In genomic region chr2:84931384-84931821, GRCh38 we compare ENCODE assay signal across 1 cellular context.
A peak's percentile ranks its signal among the peaks of the same experiment; 100 is the strongest.
TF ChIP-seq lines count a peak whose summit lies in the region.

No MANE protein-coding gene starts in this region.

TF ChIP-seq in GM12878, 131 proteins besides CTCF, POLR2A, EP300 and RAD21 (continues in another document):
- TF ChIP-seq MLLT1 (IDR thresholded peaks at IDR 0.05) (no peak), SPI1 (IDR thresholded peaks at IDR 0.05; ENCODE audit: borderline replicate concordance, insufficient read depth, low read depth, low read length) (no peak), ZBED1 (IDR thresholded peaks at IDR 0.05; ENCODE audit: borderline replicate concordance) (peak; percentile 75; the same call in 1 of the 2 replicates), SUZ12 (IDR thresholded peaks at IDR 0.05; ENCODE audit: unreplicated experiment) (no peak), NRF1 (conservative IDR thresholded peaks at IDR 0.05; ENCODE audit: low read depth, low read length) (no peak), YBX1 (IDR thresholded peaks at IDR 0.05) (no peak), YY1 (IDR thresholded peaks at IDR 0.05; ENCODE audit: low read depth, low read length) (0 out of 2 replicates have a peak, but pooled peaks have one; percentile 18), SKIL (IDR thresholded peaks at IDR 0.05; ENCODE audit: low read depth, poor library complexity, severe bottlenecking) (peak; percentile 56), TARDBP (IDR thresholded peaks at IDR 0.05; ENCODE audit: borderline replicate concordance) (no peak), GATAD2B (conservative IDR thresholded peaks at IDR 0.05; ENCODE audit: low read depth) (peak; percentile 49; the same call in 1 of the 2 replicates), ATF7 (IDR thresholded peaks at IDR 0.05; ENCODE audit: low read depth) (peak; percentile 57; the same call in 1 of the 2 replicates), NR2C2 (IDR thresholded peaks at IDR 0.05; ENCODE audit: borderline replicate concordance, control insufficient read depth, insufficient read length, low read depth) (no peak), RCOR1 (conservative IDR thresholded peaks at IDR 0.05; ENCODE audit: low read depth, low read length) (no peak), RBBP5 (conservative IDR thresholded peaks at IDR 0.05) (no peak), IKZF1 (conservative IDR thresholded peaks at IDR 0.05) (peak; percentile 79), SMARCA5 (IDR thresholded peaks at IDR 0.05) (no peak), CREM (IDR thresholded peaks at IDR 0.05; ENCODE audit: low read depth) (peak; percentile 46; the same call in 1 of the 2 replicates), SP1 (IDR thresholded peaks at IDR 0.05; ENCODE audit: low read depth, low read length) (no peak), ZNF687 (IDR thresholded peaks at IDR 0.05) (peak; percentile 66; the same call in 1 of the 2 replicates), HDAC2 (IDR thresholded peaks at IDR 0.05) (no peak), ZBTB33 (IDR thresholded peaks at IDR 0.05) (no peak), ELK1 (IDR thresholded peaks at IDR 0.05; ENCODE audit: low read depth, low read length) (no peak), BCL11A (IDR thresholded peaks at IDR 0.05; ENCODE audit: low read depth, low read length) (no peak), IKZF2 (IDR thresholded peaks at IDR 0.05) (peak; percentile 71 to 76; a peak in 3 of 4 replicates), MTA2 (IDR thresholded peaks at IDR 0.05; ENCODE audit: low read depth) (peak; percentile 79), BACH1 (IDR thresholded peaks at IDR 0.05; ENCODE audit: borderline replicate concordance) (no peak), HDGF (IDR thresholded peaks at IDR 0.05) (no peak), NR2F1 (conservative IDR thresholded peaks at IDR 0.05) (no peak), JUNB (IDR thresholded peaks at IDR 0.05) (peak; percentile 55; the same call in 1 of the 2 replicates)
- TF ChIP-seq, protein P1, sequence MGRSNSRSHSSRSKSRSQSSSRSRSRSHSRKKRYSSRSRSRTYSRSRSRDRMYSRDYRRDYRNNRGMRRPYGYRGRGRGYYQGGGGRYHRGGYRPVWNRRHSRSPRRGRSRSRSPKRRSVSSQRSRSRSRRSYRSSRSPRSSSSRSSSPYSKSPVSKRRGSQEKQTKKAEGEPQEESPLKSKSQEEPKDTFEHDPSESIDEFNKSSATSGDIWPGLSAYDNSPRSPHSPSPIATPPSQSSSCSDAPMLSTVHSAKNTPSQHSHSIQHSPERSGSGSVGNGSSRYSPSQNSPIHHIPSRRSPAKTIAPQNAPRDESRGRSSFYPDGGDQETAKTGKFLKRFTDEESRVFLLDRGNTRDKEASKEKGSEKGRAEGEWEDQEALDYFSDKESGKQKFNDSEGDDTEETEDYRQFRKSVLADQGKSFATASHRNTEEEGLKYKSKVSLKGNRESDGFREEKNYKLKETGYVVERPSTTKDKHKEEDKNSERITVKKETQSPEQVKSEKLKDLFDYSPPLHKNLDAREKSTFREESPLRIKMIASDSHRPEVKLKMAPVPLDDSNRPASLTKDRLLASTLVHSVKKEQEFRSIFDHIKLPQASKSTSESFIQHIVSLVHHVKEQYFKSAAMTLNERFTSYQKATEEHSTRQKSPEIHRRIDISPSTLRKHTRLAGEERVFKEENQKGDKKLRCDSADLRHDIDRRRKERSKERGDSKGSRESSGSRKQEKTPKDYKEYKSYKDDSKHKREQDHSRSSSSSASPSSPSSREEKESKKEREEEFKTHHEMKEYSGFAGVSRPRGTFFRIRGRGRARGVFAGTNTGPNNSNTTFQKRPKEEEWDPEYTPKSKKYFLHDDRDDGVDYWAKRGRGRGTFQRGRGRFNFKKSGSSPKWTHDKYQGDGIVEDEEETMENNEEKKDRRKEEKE (IDR thresholded peaks at IDR 0.05) = no peak
- TF ChIP-seq, protein P2, sequence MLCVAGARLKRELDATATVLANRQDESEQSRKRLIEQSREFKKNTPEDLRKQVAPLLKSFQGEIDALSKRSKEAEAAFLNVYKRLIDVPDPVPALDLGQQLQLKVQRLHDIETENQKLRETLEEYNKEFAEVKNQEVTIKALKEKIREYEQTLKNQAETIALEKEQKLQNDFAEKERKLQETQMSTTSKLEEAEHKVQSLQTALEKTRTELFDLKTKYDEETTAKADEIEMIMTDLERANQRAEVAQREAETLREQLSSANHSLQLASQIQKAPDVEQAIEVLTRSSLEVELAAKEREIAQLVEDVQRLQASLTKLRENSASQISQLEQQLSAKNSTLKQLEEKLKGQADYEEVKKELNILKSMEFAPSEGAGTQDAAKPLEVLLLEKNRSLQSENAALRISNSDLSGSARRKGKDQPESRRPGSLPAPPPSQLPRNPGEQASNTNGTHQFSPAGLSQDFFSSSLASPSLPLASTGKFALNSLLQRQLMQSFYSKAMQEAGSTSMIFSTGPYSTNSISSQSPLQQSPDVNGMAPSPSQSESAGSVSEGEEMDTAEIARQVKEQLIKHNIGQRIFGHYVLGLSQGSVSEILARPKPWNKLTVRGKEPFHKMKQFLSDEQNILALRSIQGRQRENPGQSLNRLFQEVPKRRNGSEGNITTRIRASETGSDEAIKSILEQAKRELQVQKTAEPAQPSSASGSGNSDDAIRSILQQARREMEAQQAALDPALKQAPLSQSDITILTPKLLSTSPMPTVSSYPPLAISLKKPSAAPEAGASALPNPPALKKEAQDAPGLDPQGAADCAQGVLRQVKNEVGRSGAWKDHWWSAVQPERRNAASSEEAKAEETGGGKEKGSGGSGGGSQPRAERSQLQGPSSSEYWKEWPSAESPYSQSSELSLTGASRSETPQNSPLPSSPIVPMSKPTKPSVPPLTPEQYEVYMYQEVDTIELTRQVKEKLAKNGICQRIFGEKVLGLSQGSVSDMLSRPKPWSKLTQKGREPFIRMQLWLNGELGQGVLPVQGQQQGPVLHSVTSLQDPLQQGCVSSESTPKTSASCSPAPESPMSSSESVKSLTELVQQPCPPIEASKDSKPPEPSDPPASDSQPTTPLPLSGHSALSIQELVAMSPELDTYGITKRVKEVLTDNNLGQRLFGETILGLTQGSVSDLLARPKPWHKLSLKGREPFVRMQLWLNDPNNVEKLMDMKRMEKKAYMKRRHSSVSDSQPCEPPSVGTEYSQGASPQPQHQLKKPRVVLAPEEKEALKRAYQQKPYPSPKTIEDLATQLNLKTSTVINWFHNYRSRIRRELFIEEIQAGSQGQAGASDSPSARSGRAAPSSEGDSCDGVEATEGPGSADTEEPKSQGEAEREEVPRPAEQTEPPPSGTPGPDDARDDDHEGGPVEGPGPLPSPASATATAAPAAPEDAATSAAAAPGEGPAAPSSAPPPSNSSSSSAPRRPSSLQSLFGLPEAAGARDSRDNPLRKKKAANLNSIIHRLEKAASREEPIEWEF (IDR thresholded peaks at IDR 0.05; ENCODE audit: insufficient replicate concordance, low read depth, low read length) = peak; percentile 77
- TF ChIP-seq, protein P3, sequence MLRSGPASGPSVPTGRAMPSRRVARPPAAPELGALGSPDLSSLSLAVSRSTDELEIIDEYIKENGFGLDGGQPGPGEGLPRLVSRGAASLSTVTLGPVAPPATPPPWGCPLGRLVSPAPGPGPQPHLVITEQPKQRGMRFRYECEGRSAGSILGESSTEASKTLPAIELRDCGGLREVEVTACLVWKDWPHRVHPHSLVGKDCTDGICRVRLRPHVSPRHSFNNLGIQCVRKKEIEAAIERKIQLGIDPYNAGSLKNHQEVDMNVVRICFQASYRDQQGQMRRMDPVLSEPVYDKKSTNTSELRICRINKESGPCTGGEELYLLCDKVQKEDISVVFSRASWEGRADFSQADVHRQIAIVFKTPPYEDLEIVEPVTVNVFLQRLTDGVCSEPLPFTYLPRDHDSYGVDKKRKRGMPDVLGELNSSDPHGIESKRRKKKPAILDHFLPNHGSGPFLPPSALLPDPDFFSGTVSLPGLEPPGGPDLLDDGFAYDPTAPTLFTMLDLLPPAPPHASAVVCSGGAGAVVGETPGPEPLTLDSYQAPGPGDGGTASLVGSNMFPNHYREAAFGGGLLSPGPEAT (IDR thresholded peaks at IDR 0.05; ENCODE audit: low read depth) = peak; percentile 48; the same call in 1 of the 2 replicates
- TF ChIP-seq, protein P4, sequence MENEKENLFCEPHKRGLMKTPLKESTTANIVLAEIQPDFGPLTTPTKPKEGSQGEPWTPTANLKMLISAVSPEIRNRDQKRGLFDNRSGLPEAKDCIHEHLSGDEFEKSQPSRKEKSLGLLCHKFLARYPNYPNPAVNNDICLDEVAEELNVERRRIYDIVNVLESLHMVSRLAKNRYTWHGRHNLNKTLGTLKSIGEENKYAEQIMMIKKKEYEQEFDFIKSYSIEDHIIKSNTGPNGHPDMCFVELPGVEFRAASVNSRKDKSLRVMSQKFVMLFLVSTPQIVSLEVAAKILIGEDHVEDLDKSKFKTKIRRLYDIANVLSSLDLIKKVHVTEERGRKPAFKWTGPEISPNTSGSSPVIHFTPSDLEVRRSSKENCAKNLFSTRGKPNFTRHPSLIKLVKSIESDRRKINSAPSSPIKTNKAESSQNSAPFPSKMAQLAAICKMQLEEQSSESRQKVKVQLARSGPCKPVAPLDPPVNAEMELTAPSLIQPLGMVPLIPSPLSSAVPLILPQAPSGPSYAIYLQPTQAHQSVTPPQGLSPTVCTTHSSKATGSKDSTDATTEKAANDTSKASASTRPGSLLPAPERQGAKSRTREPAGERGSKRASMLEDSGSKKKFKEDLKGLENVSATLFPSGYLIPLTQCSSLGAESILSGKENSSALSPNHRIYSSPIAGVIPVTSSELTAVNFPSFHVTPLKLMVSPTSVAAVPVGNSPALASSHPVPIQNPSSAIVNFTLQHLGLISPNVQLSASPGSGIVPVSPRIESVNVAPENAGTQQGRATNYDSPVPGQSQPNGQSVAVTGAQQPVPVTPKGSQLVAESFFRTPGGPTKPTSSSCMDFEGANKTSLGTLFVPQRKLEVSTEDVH (IDR thresholded peaks at IDR 0.05; ENCODE audit: low read depth, partially characterized antibody) = no peak
